ENCODE assay signal across 31 cellular contexts in the genomic region with DNA sequence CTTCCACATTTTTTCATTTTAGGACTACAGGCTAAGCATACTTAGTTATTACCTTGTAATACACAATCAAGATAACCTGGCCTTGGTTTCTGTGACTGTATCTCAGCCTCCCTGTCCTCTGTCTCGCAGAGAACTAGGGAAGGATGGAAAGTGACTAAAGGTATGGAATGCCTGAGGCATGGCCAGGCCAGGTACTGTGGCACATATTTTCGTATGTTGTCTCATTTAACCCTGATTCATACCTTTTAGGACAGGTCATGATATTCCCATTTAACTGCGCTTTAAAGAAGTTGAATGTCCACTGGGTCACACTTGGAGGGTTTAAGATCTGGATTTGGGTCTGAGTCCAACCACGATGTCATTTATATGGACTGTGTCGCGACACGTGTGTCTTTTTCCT.
"Had no signal": no experiment of that assay in that cellular context is flagged by ENCODE, and none has a peak within 500 bp of the region (broad histone marks: within the 10 kb centered on the region; RNA-seq: fewer than 3 reads in every experiment).

No MANE protein-coding gene starts in this region.

- H3K36me3 ChIP-seq: adrenal gland, esophagus muscularis mucosa, gastrocnemius medialis, heart right ventricle had no signal

- H3K4me3 ChIP-seq: adrenal gland, body of pancreas, esophagus muscularis mucosa, gastrocnemius medialis, heart right ventricle had no signal

- H3K9me3 ChIP-seq: adrenal gland, body of pancreas, esophagus muscularis mucosa, gastrocnemius medialis, heart right ventricle had no signal

- H3K27me3 ChIP-seq: adrenal gland, body of pancreas, esophagus muscularis mucosa, foreskin keratinocyte, gastrocnemius medialis had no signal

- H3K27ac ChIP-seq: adrenal gland, body of pancreas, esophagus muscularis mucosa, foreskin keratinocyte, gastrocnemius medialis, heart right ventricle had no signal

- H3K4me1 ChIP-seq: adrenal gland, esophagus muscularis mucosa, gastrocnemius medialis, heart right ventricle had no signal

- ATAC-seq: activated CD4-positive, CD25-positive, alpha-beta regulatory T cell treated with anti-CD3 and anti-CD28 coated beads, Interleukin-2, amount 50 U/mL, for 24 hours; activated CD8-positive, alpha-beta T cell treated with anti-CD3 and anti-CD28 coated beads for 36 hours; activated naive CD8-positive, alpha-beta T cell treated with anti-CD3 and anti-CD28 coated beads, Interleukin-2, amount 50 U/mL, for 24 hours; activated T-cell treated with anti-CD3 and anti-CD28 coated beads, Interleukin-2, amount 50 U/mL, for 4 hours; activated T-helper 17 cell treated with anti-CD3 and anti-CD28 coated beads, Interleukin-2, amount 50 U/mL, for 72 hours; body of pancreas; effector memory CD8-positive, alpha-beta T cell; foreskin keratinocyte; gastrocnemius medialis; heart right ventricle; T-helper 17 cell had no signal

- DNase-seq: activated B cell treated with CpG ODN at 0.5 μM for 24 hours; activated CD4-positive, alpha-beta T cell treated with anti-CD3 and anti-CD28 coated beads for 48 hours; activated CD4-positive, alpha-beta T cell treated with anti-CD3 and anti-CD28 coated beads, Interleukin-2, amount 50 U/mL, for 1 hour; activated CD4-positive, alpha-beta T cell treated with anti-CD3 and anti-CD28 coated beads, Interleukin-2, amount 50 U/mL, for 48 hours; activated CD8-positive, alpha-beta memory T cell treated with anti-CD3 and anti-CD28 coated beads for 24 hours; activated CD8-positive, alpha-beta T cell treated with anti-CD3 and anti-CD28 coated beads for 36 hours; activated effector memory CD4-positive, alpha-beta T cell treated with Interleukin-2 at 50 U/mL for 16 hours; activated gamma-delta T cell treated with Interleukin-2 at 50 U/mL for 16 hours; activated naive CD4-positive, alpha-beta T cell treated with anti-CD3 and anti-CD28 coated beads, Interleukin-2, amount 50 U/mL, for 16 hours; activated naive CD4-positive, alpha-beta T cell treated with Interleukin-2 at 50 U/mL for 16 hours; activated naive CD8-positive, alpha-beta T cell treated with anti-CD3 and anti-CD28 coated beads, Interleukin-2, amount 50 U/mL, for 24 hours; activated T-cell treated with anti-CD3 and anti-CD28 coated beads, Interleukin-2, amount 50 U/mL, for 4 hours; adrenal gland; amygdala; aorta; body of pancreas; caudate nucleus; cortex of kidney; dermis blood vessel endothelial cell; effector CD4-positive, alpha-beta T cell; effector memory CD8-positive, alpha-beta T cell; erythroblast; gastrocnemius medialis; heart right ventricle; T-helper 1 cell; T-helper 17 cell; T1000 had no signal
